In genomic region chr15:37824717-37825382, GRCh38 we compare ENCODE assay signal across 11 cellular contexts.
DNase-seq lines count a peak whose midpoint lies in the region; ATAC-seq and TF ChIP-seq lines count a peak whose summit lies in the region.
"Had no signal": no experiment of that assay in that cellular context is flagged by ENCODE, and none has a peak within 500 bp of the region (broad histone marks: within the 10 kb centered on the region; RNA-seq: fewer than 3 reads in every experiment).

No MANE protein-coding gene starts in this region.

- H3K9me3 ChIP-seq in mammary epithelial cell (replicated peaks; ENCODE audit: insufficient read depth, low read length) (no peaks in the 10 kb centered on the region), gastroesophageal sphincter (no peaks in the 10 kb centered on the region)
- no peaks in the 10 kb centered on the region for H3K9me3 ChIP-seq in effector memory CD4-positive, alpha-beta T cell (ENCODE audit: control insufficient read depth, low read length)

- H3K36me3 ChIP-seq in mammary epithelial cell (ENCODE audit: insufficient read depth, low read length) (no peaks in the 10 kb centered on the region), gastroesophageal sphincter (no peaks in the 10 kb centered on the region)
- no peaks in the 10 kb centered on the region for H3K36me3 ChIP-seq in effector memory CD4-positive, alpha-beta T cell (ENCODE audit: control insufficient read depth, insufficient read depth, low read length)

- WGBS in mammary epithelial cell (ENCODE audit: low coverage, missing lambda C conversion rate): 67% methylated on average over 6 of the region's 6 CpGs
- WGBS in gastroesophageal sphincter (ENCODE audit: low coverage in 1 of 2), 2 donors: 57 to 60% methylated on average over 4 to 6 of the region's 6 CpGs

- H3K4me3 ChIP-seq in GM12864 (ENCODE audit: low read depth, low read length): no peak overlapping the region
- H3K4me3 ChIP-seq in NB4 (ENCODE audit: low read depth, low read length): no peak overlapping the region
- no peak overlapping the region for H3K4me3 ChIP-seq in mammary epithelial cell (replicated peaks in 1 of 3; ENCODE audit: insufficient read depth in 1 of 3, low read depth in 2 of 3, low read length in 3 of 3)
- no peak overlapping the region for H3K4me3 ChIP-seq in gastroesophageal sphincter
- no peak overlapping the region for H3K4me3 ChIP-seq in effector memory CD4-positive, alpha-beta T cell (ENCODE audit: insufficient read depth, low read depth, low read length, poor library complexity, severe bottlenecking)

- dilution Hi-C loops in mammary epithelial cell (cut with HindIII; ENCODE audit: low sequenced_read_pairs): no loop called here

- peak; percentile 3 for DNase-seq in GM12864 (ENCODE audit: low read depth)
- DNase-seq in NB4 (ENCODE audit: low read depth): peak; percentile 42
- DNase-seq in mammary epithelial cell: peak; percentile 80
- DNase-seq in non-pigmented ciliary epithelial cell (ENCODE audit: low read depth): peak; percentile 96
- no peak for DNase-seq in activated gamma-delta T cell (lab: John Stamatoyannopoulos, UW)
- DNase-seq in NCI-H2196 (lab: John Stamatoyannopoulos, UW; ENCODE audit: unreplicated experiment): no peak
- no peak for DNase-seq in effector memory CD4-positive, alpha-beta T cell
- DNase-seq: cortex of kidney; naive thymus-derived CD8-positive, alpha-beta T cell; stimulated activated CD8-positive, alpha-beta memory T cell treated with anti-CD3 and anti-CD28 coated beads, Interleukin-4, amount 100 ng/mL, for 48 hours had no signal

- TF ChIP-seq CTCF in GM12864 (IDR thresholded peaks at IDR 0.05; ENCODE audit: low read depth, low read length, missing control alignments) (no peak), NB4 (IDR thresholded peaks at IDR 0.05; ENCODE audit: low read depth, low read length) (no peak), mammary epithelial cell (conservative IDR thresholded peaks at IDR 0.05 in 1 of 2, IDR thresholded peaks at IDR 0.05 in 1 of 2; ENCODE audit: extremely low read depth in 1 of 2, insufficient read depth in 1 of 2, low read depth in 1 of 2, low read length in 2 of 2) (peak; percentile 12 to 50), gastroesophageal sphincter (IDR thresholded peaks at IDR 0.05) (no peak)

- ATAC-seq in gastroesophageal sphincter: no peak
- ATAC-seq: naive thymus-derived CD8-positive, alpha-beta T cell had no signal

- CTCF ChIA-PET in mammary epithelial cell (lab: Charles Lee; ENCODE audit: low non-redundant PET): no interaction called here

- no peak overlapping the region for H2AFZ ChIP-seq in mammary epithelial cell (ENCODE audit: low read depth, low read length)

- H4K20me1 ChIP-seq in mammary epithelial cell (ENCODE audit: insufficient read depth, low read length): no peaks in the 10 kb centered on the region

- in situ Hi-C loops in mammary epithelial cell (cut with MboI; ENCODE audit: low sequenced_read_pairs in 2 of 2): no loop called here

- no peaks in the 10 kb centered on the region for H3K4me1 ChIP-seq in mammary epithelial cell (ENCODE audit: insufficient read depth, low read length)
- no peaks in the 10 kb centered on the region for H3K4me1 ChIP-seq in gastroesophageal sphincter
- H3K4me1 ChIP-seq in effector memory CD4-positive, alpha-beta T cell (ENCODE audit: control insufficient read depth, insufficient read depth, low read length, poor library complexity, severe bottlenecking): no peaks in the 10 kb centered on the region

- H3K27ac ChIP-seq in mammary epithelial cell (ENCODE audit: insufficient read depth, low read depth, low read length) (no peak overlapping the region), gastroesophageal sphincter (no peak overlapping the region)
- H3K27ac ChIP-seq in effector memory CD4-positive, alpha-beta T cell (ENCODE audit: insufficient read depth, low read length, poor library complexity, severe bottlenecking): no peak overlapping the region

- no peaks in the 10 kb centered on the region for H3K27me3 ChIP-seq in mammary epithelial cell (ENCODE audit: insufficient read depth, low read length)
- no peaks in the 10 kb centered on the region for H3K27me3 ChIP-seq in gastroesophageal sphincter
- H3K27me3 ChIP-seq in effector memory CD4-positive, alpha-beta T cell (replicated peaks; ENCODE audit: control insufficient read depth, insufficient read depth, low read length, poor library complexity, severe bottlenecking): no peaks in the 10 kb centered on the region

- H3K79me2 ChIP-seq in mammary epithelial cell (ENCODE audit: insufficient read depth, low read length): no peaks in the 10 kb centered on the region

- TF ChIP-seq POLR2A in NB4 (IDR thresholded peaks at IDR 0.05; ENCODE audit: extremely low read depth, insufficient read length) (no peak), gastroesophageal sphincter (IDR thresholded peaks at IDR 0.05) (no peak)

- no peak overlapping the region for H3K4me2 ChIP-seq in mammary epithelial cell (ENCODE audit: insufficient read depth, low read depth, low read length)

- intact Hi-C loops in mammary epithelial cell (cut with micrococcal nuclease): no loop called here

- no peak for TF ChIP-seq EP300 in gastroesophageal sphincter (IDR thresholded peaks at IDR 0.05)

- H3K9ac ChIP-seq in mammary epithelial cell (ENCODE audit: insufficient read depth, low read length): no peak overlapping the region

- no TSS peak for BruUV-seq in mammary epithelial cell (replicated peaks; lab: Mats Ljungman, UMichigan)

Comparison
In these comparisons a context has a peak if more than half of its experiments do, and no peak if none do; other contexts are left out.
1. DNase-seq: peak in GM12864 (single experiment), NB4 (single experiment), mammary epithelial cell (single experiment) and non-pigmented ciliary epithelial cell (single experiment); none in activated gamma-delta T cell (single experiment), NCI-H2196 (single experiment) and effector memory CD4-positive, alpha-beta T cell (0 of 3).
2. CTCF ChIP-seq: peak in mammary epithelial cell (2 of 2); none in GM12864 (single experiment), NB4 (single experiment) and gastroesophageal sphincter (0 of 4).